In genomic region chr1:183881387-183882084, GRCh38 we compare ENCODE assay signal across 9 cellular contexts.
DNase-seq lines count a peak whose midpoint lies in the region; ATAC-seq, FAIRE-seq and TF ChIP-seq lines count a peak whose summit lies in the region.
"Had no signal": no experiment of that assay in that cellular context is flagged by ENCODE, and none has a peak within 500 bp of the region (broad histone marks: within the 10 kb centered on the region; RNA-seq: fewer than 3 reads in every experiment).

No MANE protein-coding gene starts in this region.

- ATAC-seq in upper lobe of right lung (peak; percentile 75), GM21737 (IDR thresholded peaks at IDR 0.05; ENCODE audit: unreplicated experiment) (no peak)
- ATAC-seq: naive thymus-derived CD4-positive, alpha-beta T cell had no signal

- no peak overlapping the region for H3K4me3 ChIP-seq in bronchial epithelial cell (ENCODE audit: low read depth, low read length)
- H3K4me3 ChIP-seq in upper lobe of right lung = no peak overlapping the region

- TF ChIP-seq CTCF in bronchial epithelial cell (IDR thresholded peaks at IDR 0.05; ENCODE audit: insufficient read depth, low read length, severe bottlenecking) = no peak
- no peak for TF ChIP-seq CTCF in upper lobe of right lung (IDR thresholded peaks at IDR 0.05)

- H3K27me3 Mint-ChIP-seq in activated CD4-positive, alpha-beta T cell treated with anti-CD3 and anti-CD28 coated beads, Interleukin-2, amount 10 ng/mL, durations not matched to agents 24 days and 14 days = no peaks in the 10 kb centered on the region

- no peak for FAIRE-seq in bronchial epithelial cell (lab: Jason Lieb, UNC)

- H3K9me3 Mint-ChIP-seq in activated CD4-positive, alpha-beta T cell treated with anti-CD3 and anti-CD28 coated beads, Interleukin-2, amount 10 ng/mL, durations not matched to agents 24 days and 14 days = no peaks in the 10 kb centered on the region
- H3K9me3 Mint-ChIP-seq: naive thymus-derived CD4-positive, alpha-beta T cell had no signal

- H3K27ac ChIP-seq in layer of hippocampus (ENCODE audit: low read depth, low read length) (peak overlapping the region; percentile 49), upper lobe of right lung (peak overlapping the region; percentile 70)

- H3K4me1 Mint-ChIP-seq in activated CD4-positive, alpha-beta T cell treated with anti-CD3 and anti-CD28 coated beads, Interleukin-2, amount 10 ng/mL, durations not matched to agents 24 days and 14 days = no peaks in the 10 kb centered on the region

- H3K36me3 Mint-ChIP-seq in activated CD4-positive, alpha-beta T cell treated with anti-CD3 and anti-CD28 coated beads, Interleukin-2, amount 10 ng/mL, durations not matched to agents 24 days and 14 days (ENCODE audit: low read depth) = no peaks in the 10 kb centered on the region

- no peak overlapping the region for H3K4me3 Mint-ChIP-seq in activated CD4-positive, alpha-beta T cell treated with anti-CD3 and anti-CD28 coated beads, Interleukin-2, amount 10 ng/mL, durations not matched to agents 24 days and 14 days
- H3K4me3 Mint-ChIP-seq: naive thymus-derived CD4-positive, alpha-beta T cell had no signal

- no peak overlapping the region for H3K27ac Mint-ChIP-seq in activated CD4-positive, alpha-beta T cell treated with anti-CD3 and anti-CD28 coated beads, Interleukin-2, amount 10 ng/mL, durations not matched to agents 24 days and 14 days

- H3K9me3 ChIP-seq in upper lobe of right lung = no peaks in the 10 kb centered on the region

- no peaks in the 10 kb centered on the region for H3K27me3 ChIP-seq in bronchial epithelial cell (ENCODE audit: control insufficient read depth, insufficient read depth, low read length)
- no peaks in the 10 kb centered on the region for H3K27me3 ChIP-seq in layer of hippocampus (ENCODE audit: control insufficient read depth, insufficient read depth, low read length)
- no peaks in the 10 kb centered on the region for H3K27me3 ChIP-seq in upper lobe of right lung

- H3K4me1 ChIP-seq in upper lobe of right lung = peaks cover 54% of the 10 kb centered on the region

- no peaks in the 10 kb centered on the region for H3K36me3 ChIP-seq in bronchial epithelial cell (ENCODE audit: control insufficient read depth, insufficient read depth, low read length)
- peaks cover 25% of the 10 kb centered on the region for H3K36me3 ChIP-seq in upper lobe of right lung

- DNase-seq in HuH-7 (ENCODE audit: low spot score) = peak; percentile 36
- peak; percentile 84 for DNase-seq in bronchial epithelial cell (ENCODE audit: low read depth)
- DNase-seq in upper lobe of right lung = peak; percentile 75
- no peak for DNase-seq in activated CD4-positive, alpha-beta T cell treated with anti-CD3 and anti-CD28 coated beads, Interleukin-2, amount 10 ng/mL, durations not matched to agents 24 days and 14 days
- DNase-seq in NK-92 treated with Interleukin-12 subunit alpha and Interleukin-12 subunit beta, amount 100 ng/mL, for 24 hours (lab: John Stamatoyannopoulos, UW) = no peak
- DNase-seq: naive thymus-derived CD4-positive, alpha-beta T cell; NCI-H2107 had no signal

- intact Hi-C loops in upper lobe of right lung (cut with DNase I) = no loop called here
- intact Hi-C loops in activated CD4-positive, alpha-beta T cell treated with anti-CD3 and anti-CD28 coated beads, Interleukin-2, amount 10 ng/mL, durations not matched to agents 24 days and 14 days (cut with micrococcal nuclease) = no loop called here

Comparison
In these comparisons a context has a peak if more than half of its experiments do, and no peak if none do; other contexts are left out.
1. DNase-seq: peak in HuH-7 (single experiment), bronchial epithelial cell (single experiment) and upper lobe of right lung (single experiment); none in activated CD4-positive, alpha-beta T cell treated with anti-CD3 and anti-CD28 coated beads, Interleukin-2, amount 10 ng/mL, durations not matched to agents 24 days and 14 days (single experiment) and NK-92 treated with Interleukin-12 subunit alpha and Interleukin-12 subunit beta, amount 100 ng/mL, for 24 hours (single experiment).